In the genomic region with DNA sequence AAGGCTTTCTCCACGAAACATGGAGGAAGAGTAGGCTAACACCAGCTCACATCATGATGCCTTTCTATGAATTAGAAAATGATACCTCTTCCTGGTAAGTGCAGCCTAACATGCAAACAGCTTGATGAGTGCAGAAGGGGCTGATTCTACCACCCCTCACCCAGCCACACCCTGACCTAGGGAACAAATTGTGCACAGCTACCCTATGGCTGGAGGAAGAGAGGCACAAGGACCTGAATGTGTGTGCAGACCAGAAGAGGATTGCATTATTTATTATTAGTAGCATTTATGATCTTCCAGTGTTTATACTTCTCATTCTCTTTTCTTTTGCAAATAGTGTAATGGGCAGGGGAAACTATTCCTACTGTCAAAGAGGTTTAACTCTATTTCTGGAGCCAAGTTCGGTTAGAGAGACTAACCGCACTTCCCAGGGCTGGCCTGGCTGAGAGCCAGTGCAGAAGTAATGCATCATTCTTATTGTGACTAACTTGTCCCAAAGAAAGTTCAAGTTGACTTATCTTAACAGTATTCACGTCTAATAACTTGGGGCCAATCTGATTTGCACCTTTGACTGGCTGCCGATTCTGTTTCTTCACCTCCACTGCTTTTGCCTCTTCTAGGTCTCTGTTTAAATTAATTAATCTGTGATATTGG, we compare ENCODE assay signal across 1 cellular context.
TF ChIP-seq lines count a peak whose summit lies in the region.

No MANE protein-coding gene starts in this region.

TF ChIP-seq in WTC11, 78 proteins besides CTCF, POLR2A, EP300 and RAD21 (continued from another document):
- no peak for TF ChIP-seq AR (CRISPR knock-in tag; IDR thresholded peaks at IDR 0.05)
- no peak for TF ChIP-seq JAZF1 (CRISPR knock-in tag; IDR thresholded peaks at IDR 0.05)
- no peak for TF ChIP-seq ATF2 (CRISPR knock-in tag; IDR thresholded peaks at IDR 0.05; ENCODE audit: borderline replicate concordance, low read depth)
- TF ChIP-seq SMAD4 (CRISPR knock-in tag; IDR thresholded peaks at IDR 0.05), result no peak
- TF ChIP-seq ZNF232 (CRISPR knock-in tag; IDR thresholded peaks at IDR 0.05), result no peak
- no peak for TF ChIP-seq NFE2L1 (CRISPR knock-in tag; IDR thresholded peaks at IDR 0.05)
